Comparison of ENCODE assay signal across 31 cellular contexts in genomic region chr17:4205917-4206316, GRCh38. TPM values are rescaled to one million over a fixed set of nuclear protein-coding genes. Genes with fewer than 3 reads are reported as not detected.
DNase-seq lines count a peak whose midpoint lies in the region; ATAC-seq and TF ChIP-seq lines count a peak whose summit lies in the region.
"Had no signal": no experiment of that assay in that cellular context is flagged by ENCODE, and none has a peak within 500 bp of the region (broad histone marks: within the 10 kb centered on the region; RNA-seq: fewer than 3 reads in every experiment).

No MANE protein-coding gene starts in this region.

- H3K4me1 Mint-ChIP-seq in activated T-helper 1 cell treated with anti-CD3 and anti-CD28 coated beads, Interleukin-12 subunit alpha, Interleukin-12 subunit beta, Interleukin-2, Interleukin-4 antibody, amounts not matched to agents 30 ng/mL and 10 ng/mL and 1 ng/mL, durations not matched to agents 14 hours and 24 hours and 36 hours (ENCODE audit: low read depth): peaks cover 25% of the 10 kb centered on the region

- peaks cover 48% of the 10 kb centered on the region for H3K36me3 Mint-ChIP-seq in activated T-helper 1 cell treated with anti-CD3 and anti-CD28 coated beads, Interleukin-12 subunit alpha, Interleukin-12 subunit beta, Interleukin-2, Interleukin-4 antibody, amounts not matched to agents 30 ng/mL and 10 ng/mL and 1 ng/mL, durations not matched to agents 14 hours and 24 hours and 36 hours (ENCODE audit: low read depth)

- no peak overlapping the region for H3K4me3 ChIP-seq in ACC112 (ENCODE audit: low read depth, low read length)
- H3K4me3 ChIP-seq in lower lobe of right lung: no peak overlapping the region
- no peak overlapping the region for H3K4me3 ChIP-seq in thoracic aorta
- H3K4me3 ChIP-seq in neuronal stem cell (ENCODE audit: low read length in 2 of 2): no peak overlapping the region
- H3K4me3 ChIP-seq: breast epithelium, PC-9 had no signal

- no peak overlapping the region for H2BK15ac ChIP-seq in neuronal stem cell (ENCODE audit: low read length)

- intact Hi-C loops in activated T-helper 1 cell treated with anti-CD3 and anti-CD28 coated beads, Interleukin-12 subunit alpha, Interleukin-12 subunit beta, Interleukin-2, Interleukin-4 antibody, amounts not matched to agents 30 ng/mL and 10 ng/mL and 1 ng/mL, durations not matched to agents 14 hours and 24 hours and 36 hours (cut with micrococcal nuclease): no loop called here
- intact Hi-C loops in lower lobe of right lung (cut with DNase I) (no loop called here), posterior cingulate gyrus (cut with DNase I) (no loop called here)

- H3K79me1 ChIP-seq in neuronal stem cell (ENCODE audit: low read depth, low read length): peaks cover 2% of the 10 kb centered on the region

- H3K9me3 ChIP-seq in lower lobe of right lung: no peaks in the 10 kb centered on the region
- H3K9me3 ChIP-seq in thoracic aorta: no peaks in the 10 kb centered on the region
- H3K9me3 ChIP-seq in neuronal stem cell (replicated peaks in 1 of 2; ENCODE audit: control insufficient read depth in 2 of 2, insufficient read depth in 1 of 2, low read depth in 1 of 2, low read length in 2 of 2): no peaks in the 10 kb centered on the region
- H3K9me3 ChIP-seq: breast epithelium, SK-N-SH had no signal

- no peak overlapping the region for H2BK120ac ChIP-seq in neuronal stem cell (ENCODE audit: low read depth, low read length)

- no peak for DNase-seq in activated T-helper 1 cell treated with anti-CD3 and anti-CD28 coated beads, Interleukin-12 subunit alpha, Interleukin-12 subunit beta, Interleukin-2, Interleukin-4 antibody, amounts not matched to agents 30 ng/mL and 10 ng/mL and 1 ng/mL, durations not matched to agents 14 hours and 24 hours and 36 hours (ENCODE audit: low spot score)
- DNase-seq in lower lobe of right lung: no peak
- DNase-seq in thoracic aorta (ENCODE audit: low spot score): no peak
- no peak for DNase-seq in HT-29 (ENCODE audit: low spot score)
- no peak for DNase-seq in posterior cingulate gyrus
- DNase-seq in neuronal stem cell (ENCODE audit: low spot score): no peak
- DNase-seq: ACHN; activated CD4-positive, alpha-beta T cell treated with anti-CD3 and anti-CD28 coated beads, Interleukin-2, amount 50 U/mL, for 48 hours; activated CD8-positive, alpha-beta memory T cell treated with anti-CD3 and anti-CD28 coated beads, Interleukin-2, amount 50 U/mL, for 4 hours; activated naive CD4-positive, alpha-beta T cell treated with anti-CD3 and anti-CD28 coated beads, Interleukin-2, amount 50 U/mL, for 16 hours; amygdala; CD4-positive, alpha-beta memory T cell; KG1; naive thymus-derived CD4-positive, alpha-beta T cell; NCI-H2081; NCI-H226; NCI-H526 treated with DMSO at 0.1 percent for 48 hours; nucleus accumbens; PC-9; SK-N-SH; stimulated activated CD4-positive, alpha-beta T cell treated with anti-CD3 and anti-CD28 coated beads, Interleukin-15, amount 100 ng/mL, for 24 hours; stimulated activated CD4-positive, alpha-beta T cell treated with anti-CD3 and anti-CD28 coated beads, Interleukin-4, amount 100 ng/mL, for 4 hours; substantia nigra had no signal

- H4K91ac ChIP-seq in neuronal stem cell (ENCODE audit: low read depth, low read length, poor library complexity): no peak overlapping the region

- no peaks in the 10 kb centered on the region for H3K27me3 Mint-ChIP-seq in activated T-helper 1 cell treated with anti-CD3 and anti-CD28 coated beads, Interleukin-12 subunit alpha, Interleukin-12 subunit beta, Interleukin-2, Interleukin-4 antibody, amounts not matched to agents 30 ng/mL and 10 ng/mL and 1 ng/mL, durations not matched to agents 14 hours and 24 hours and 36 hours (ENCODE audit: insufficient read depth)
- H3K27me3 Mint-ChIP-seq: B cell; CD4-positive, alpha-beta memory T cell; naive thymus-derived CD4-positive, alpha-beta T cell; stimulated activated memory B cell treated with anti-CD40 and anti-IgM and Interleukin-4, amounts not matched to agents 10 μg/mL and 1 μg/mL and 100 μg/mL, for 72 hours had no signal

- no peak overlapping the region for H3K18ac ChIP-seq in neuronal stem cell (ENCODE audit: low read length)

- no peak overlapping the region for H3K14ac ChIP-seq in neuronal stem cell (ENCODE audit: low read length)

- H2AK5ac ChIP-seq in neuronal stem cell (ENCODE audit: low read depth, low read length): no peak overlapping the region

- no CpG with 5 or more reads among the region's 4 CpGs for WGBS in neuronal stem cell (ENCODE audit: extremely low coverage in 2 of 2, insufficient read length in 2 of 2, insufficient replicate concordance in 1 of 2), 2 donors

- no peak overlapping the region for H2BK12ac ChIP-seq in neuronal stem cell (ENCODE audit: low read length)

- H2AFZ ChIP-seq in ACC112 (ENCODE audit: low read length, unreplicated experiment) (no peak overlapping the region), neuronal stem cell (ENCODE audit: low read length) (no peak overlapping the region)
- H2AFZ ChIP-seq: PC-9 had no signal

- peaks cover 29% of the 10 kb centered on the region for H3K36me3 ChIP-seq in ACC112 (ENCODE audit: insufficient read depth, low read length)
- peaks cover 62% of the 10 kb centered on the region for H3K36me3 ChIP-seq in lower lobe of right lung
- H3K36me3 ChIP-seq in thoracic aorta: no peaks in the 10 kb centered on the region
- peaks cover 33 to 80% of the 10 kb centered on the region in 2 donors for H3K36me3 ChIP-seq in neuronal stem cell (replicated peaks in 1 of 2; ENCODE audit: control insufficient read depth in 2 of 2, insufficient read depth in 2 of 2, low read length in 2 of 2)
- H3K36me3 ChIP-seq: breast epithelium had no signal

- H3K9ac ChIP-seq in neuronal stem cell (ENCODE audit: low read depth, low read length, poor library complexity): no peak overlapping the region

- no peak overlapping the region for H3K4me2 ChIP-seq in neuronal stem cell (ENCODE audit: insufficient read depth, low read length, poor library complexity, severe bottlenecking)
- H3K4me2 ChIP-seq: PC-9 had no signal

- ATAC-seq in lower lobe of right lung: peak; percentile 70 to 78
- no peak for ATAC-seq in thoracic aorta (ENCODE audit: insufficient number of reproducible peaks, low FRiP score, low read depth)
- ATAC-seq in GM21528 (IDR thresholded peaks at IDR 0.05; ENCODE audit: low FRiP score, unreplicated experiment): no peak
- ATAC-seq: activated CD4-positive, CD25-positive, alpha-beta regulatory T cell treated with anti-CD3 and anti-CD28 coated beads, Interleukin-2, amount 50 U/mL, for 24 hours; naive thymus-derived CD4-positive, alpha-beta T cell; stimulated activated memory B cell treated with anti-CD40 and anti-IgM and Interleukin-4, amounts not matched to agents 10 μg/mL and 1 μg/mL and 100 μg/mL, for 72 hours had no signal

- H3K9me3 Mint-ChIP-seq in activated T-helper 1 cell treated with anti-CD3 and anti-CD28 coated beads, Interleukin-12 subunit alpha, Interleukin-12 subunit beta, Interleukin-2, Interleukin-4 antibody, amounts not matched to agents 30 ng/mL and 10 ng/mL and 1 ng/mL, durations not matched to agents 14 hours and 24 hours and 36 hours: no peaks in the 10 kb centered on the region
- H3K9me3 Mint-ChIP-seq: activated T-helper 2 cell treated with anti-CD3 and anti-CD28 coated beads, Interferon-gamma antibody, Interleukin-2, Interleukin-4, amounts not matched to agents 10 μg/mL and 5 μg/mL and 100 μg/mL, durations not matched to agents 14 hours and 24 hours and 36 hours; CD4-positive, alpha-beta memory T cell; naive thymus-derived CD4-positive, alpha-beta T cell; stimulated activated memory B cell treated with anti-CD40 and anti-IgM and Interleukin-4, amounts not matched to agents 10 μg/mL and 1 μg/mL and 100 μg/mL, for 72 hours; T-helper 1 cell treated with Interleukin-12 subunit alpha and Interleukin-12 subunit beta and Interleukin-4 antibody, amounts not matched to agents 30 μg/mL and 1 μg/mL, for 36 hours had no signal

- H3K27me3 ChIP-seq in ACC112 (ENCODE audit: insufficient read depth, low read length) (no peaks in the 10 kb centered on the region), lower lobe of right lung (ENCODE audit: low read depth) (no peaks in the 10 kb centered on the region), thoracic aorta (replicated peaks; ENCODE audit: insufficient read depth) (no peaks in the 10 kb centered on the region), neuronal stem cell (ENCODE audit: control insufficient read depth in 3 of 3, insufficient read depth in 3 of 3, low read depth in 1 of 3, low read length in 3 of 3) (no peaks in the 10 kb centered on the region)
- H3K27me3 ChIP-seq: breast epithelium had no signal

- H3K4ac ChIP-seq in neuronal stem cell (ENCODE audit: low read length): no peak overlapping the region

- H3K4me3 Mint-ChIP-seq in activated T-helper 1 cell treated with anti-CD3 and anti-CD28 coated beads, Interleukin-12 subunit alpha, Interleukin-12 subunit beta, Interleukin-2, Interleukin-4 antibody, amounts not matched to agents 30 ng/mL and 10 ng/mL and 1 ng/mL, durations not matched to agents 14 hours and 24 hours and 36 hours: no peak overlapping the region
- H3K4me3 Mint-ChIP-seq: B cell; CD4-positive, alpha-beta memory T cell; naive thymus-derived CD4-positive, alpha-beta T cell; stimulated activated memory B cell treated with anti-CD40 and anti-IgM and Interleukin-4, amounts not matched to agents 10 μg/mL and 1 μg/mL and 100 μg/mL, for 72 hours; T-helper 1 cell treated with Interleukin-12 subunit alpha and Interleukin-12 subunit beta and Interleukin-4 antibody, amounts not matched to agents 30 μg/mL and 1 μg/mL, for 36 hours had no signal

- H3K4me1 ChIP-seq in ACC112 (ENCODE audit: control insufficient read depth, insufficient read depth, low read length, unreplicated experiment) (peaks cover 57% of the 10 kb centered on the region), lower lobe of right lung (peaks cover 13% of the 10 kb centered on the region), thoracic aorta (ENCODE audit: control insufficient read depth in 1 of 2, low read depth in 2 of 2) (peaks cover 17 to 52% of the 10 kb centered on the region in 2 donors), neuronal stem cell (ENCODE audit: control insufficient read depth in 2 of 2, insufficient read depth in 1 of 2, low read depth in 1 of 2, low read length in 2 of 2) (no peaks in the 10 kb centered on the region)
- H3K4me1 ChIP-seq: breast epithelium had no signal

- H3K27ac ChIP-seq in ACC112 (ENCODE audit: low read depth, low read length) (peak overlapping the region; percentile 100), lower lobe of right lung (no peak overlapping the region), thoracic aorta (peak overlapping the region; percentile 85 to 88), neuronal stem cell (replicated peaks; ENCODE audit: low read length) (no peak overlapping the region)
- H3K27ac ChIP-seq: breast epithelium, PC-9 had no signal

- no peak overlapping the region for H3K23ac ChIP-seq in neuronal stem cell (ENCODE audit: low read depth, low read length, poor library complexity)

- H3K27ac Mint-ChIP-seq in activated T-helper 1 cell treated with anti-CD3 and anti-CD28 coated beads, Interleukin-12 subunit alpha, Interleukin-12 subunit beta, Interleukin-2, Interleukin-4 antibody, amounts not matched to agents 30 ng/mL and 10 ng/mL and 1 ng/mL, durations not matched to agents 14 hours and 24 hours and 36 hours: peak overlapping the region; percentile 6
- H3K27ac Mint-ChIP-seq: activated T-helper 2 cell treated with anti-CD3 and anti-CD28 coated beads, Interferon-gamma antibody, Interleukin-2, Interleukin-4, amounts not matched to agents 10 μg/mL and 5 μg/mL and 100 μg/mL, durations not matched to agents 14 hours and 24 hours and 36 hours; B cell; stimulated activated memory B cell treated with anti-CD40 and anti-IgM and Interleukin-4, amounts not matched to agents 10 μg/mL and 1 μg/mL and 100 μg/mL, for 72 hours; T-helper 1 cell treated with Interleukin-12 subunit alpha and Interleukin-12 subunit beta and Interleukin-4 antibody, amounts not matched to agents 30 μg/mL and 1 μg/mL, for 36 hours had no signal

- H3K79me2 ChIP-seq in ACC112 (ENCODE audit: control insufficient read depth, insufficient read depth, low read length, unreplicated experiment): peaks cover 32% of the 10 kb centered on the region

- TF ChIP-seq CTCF in lower lobe of right lung (IDR thresholded peaks at IDR 0.05): no peak
- TF ChIP-seq CTCF in thoracic aorta (IDR thresholded peaks at IDR 0.05): no peak

- H2BK5ac ChIP-seq in neuronal stem cell (ENCODE audit: low read length): no peak overlapping the region

- H4K8ac ChIP-seq in neuronal stem cell (ENCODE audit: low read depth, low read length): no peak overlapping the region

RNA-seq across cellular contexts. Expression of gene ANKFY1, which starts 57.9 kb away (rescaled TPM):
- total RNA-seq in activated T-helper 1 cell treated with anti-CD3 and anti-CD28 coated beads, Interleukin-12 subunit alpha, Interleukin-12 subunit beta, Interleukin-2, Interleukin-4 antibody, amounts not matched to agents 30 ng/mL and 10 ng/mL and 1 ng/mL, durations not matched to agents 14 hours and 24 hours and 36 hours: 53.8 and 60.1 TPM in 2 replicates
- 70.3 TPM for total RNA-seq in lower lobe of right lung
- total RNA-seq in thoracic aorta: 10 to 100 TPM; 36.8 to 40.4 TPM
- 13.6 and 15.4 TPM in 2 replicates for total RNA-seq in HT-29 (2014; rRNA removed; shearing (Covaris generic))
- 17.7 TPM for polyA plus RNA-seq in neuronal stem cell (2013, experiment 1 of 2)
- 18.3 TPM for polyA plus RNA-seq in neuronal stem cell (2013, experiment 2 of 2)

Comparison
In these comparisons a context has a peak if more than half of its experiments do, and no peak if none do; other contexts are left out.
1. H3K27ac ChIP-seq: peak in ACC112 (single experiment) and thoracic aorta (2 of 2); none in lower lobe of right lung (single experiment) and neuronal stem cell (single experiment).
2. ATAC-seq: peak in lower lobe of right lung (2 of 2); none in thoracic aorta (single experiment) and GM21528 (single experiment).